Comparison of ENCODE assay signal across 1 cellular context in genomic region chr7:151624246-151624928, GRCh38.
TF ChIP-seq lines count a peak whose summit lies in the region.

No MANE protein-coding gene starts in this region.

TF ChIP-seq in HepG2, 621 proteins besides CTCF, POLR2A, EP300 and RAD21:
- TF ChIP-seq, protein P1, sequence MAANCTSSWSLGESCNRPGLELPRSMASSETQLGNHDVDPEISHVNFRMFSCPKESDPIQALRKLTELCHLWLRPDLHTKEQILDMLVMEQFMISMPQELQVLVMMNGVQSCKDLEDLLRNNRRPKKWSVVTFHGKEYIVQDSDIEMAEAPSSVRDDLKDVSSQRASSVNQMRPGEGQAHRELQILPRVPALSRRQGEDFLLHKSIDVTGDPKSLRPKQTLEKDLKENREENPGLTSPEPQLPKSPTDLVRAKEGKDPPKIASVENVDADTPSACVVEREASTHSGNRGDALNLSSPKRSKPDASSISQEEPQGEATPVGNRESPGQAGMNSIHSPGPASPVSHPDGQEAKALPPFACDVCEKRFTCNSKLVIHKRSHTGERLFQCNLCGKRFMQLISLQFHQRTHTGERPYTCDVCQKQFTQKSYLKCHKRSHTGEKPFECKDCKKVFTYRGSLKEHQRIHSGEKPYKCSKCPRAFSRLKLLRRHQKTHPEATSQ (CRISPR knock-in tag; IDR thresholded peaks at IDR 0.05; ENCODE audit: borderline replicate concordance), result no peak
- TF ChIP-seq ZNF354B (CRISPR knock-in tag; IDR thresholded peaks at IDR 0.05) (no peak), ZFP82 (CRISPR knock-in tag; IDR thresholded peaks at IDR 0.05; ENCODE audit: borderline replicate concordance) (no peak), HDAC1 (CRISPR knock-in tag; IDR thresholded peaks at IDR 0.05) (no peak), U2AF1 (optimal IDR thresholded peaks at IDR 0.05; ENCODE audit: low read depth, low read length) (no peak), CREB1 (IDR thresholded peaks at IDR 0.05) (no peak), CREB1 (CRISPR knock-in tag; IDR thresholded peaks at IDR 0.05) (no peak), ZNF331 (CRISPR knock-in tag; IDR thresholded peaks at IDR 0.05) (no peak), ZMAT5 (CRISPR knock-in tag; IDR thresholded peaks at IDR 0.05; ENCODE audit: borderline replicate concordance, low read depth) (no peak), FLYWCH1 (CRISPR knock-in tag; IDR thresholded peaks at IDR 0.05) (no peak), KAT8 (CRISPR knock-in tag; IDR thresholded peaks at IDR 0.05) (no peak), SRF (IDR thresholded peaks at IDR 0.05; ENCODE audit: low read depth, low read length) (no peak)
